In genomic region chr7:156026076-156027002, GRCh38 we compare ENCODE assay signal across 16 cellular contexts.
DNase-seq lines count a peak whose midpoint lies in the region; ATAC-seq and TF ChIP-seq lines count a peak whose summit lies in the region.
"Had no signal": no experiment of that assay in that cellular context is flagged by ENCODE, and none has a peak within 500 bp of the region (broad histone marks: within the 10 kb centered on the region; RNA-seq: fewer than 3 reads in every experiment).

No MANE protein-coding gene starts in this region.

- no peak overlapping the region for H2BK5ac ChIP-seq in trophoblast cell (ENCODE audit: low read depth, low read length, poor library complexity)

- no peak overlapping the region for H2BK120ac ChIP-seq in trophoblast cell (ENCODE audit: insufficient read depth, low read length, poor library complexity)

- no peaks in the 10 kb centered on the region for H3K9me3 ChIP-seq in right atrium auricular region
- H3K9me3 ChIP-seq in left ventricle myocardium inferior (replicated peaks), result no peaks in the 10 kb centered on the region
- H3K9me3 ChIP-seq in esophagus muscularis mucosa, result no peaks in the 10 kb centered on the region
- no peaks in the 10 kb centered on the region for H3K9me3 ChIP-seq in trophoblast cell (ENCODE audit: insufficient read depth, low read depth, low read length)
- H3K9me3 ChIP-seq: A549, BE2C had no signal

- no peak overlapping the region for H4K8ac ChIP-seq in trophoblast cell (ENCODE audit: low read depth, low read length)

- no peak overlapping the region for H3K14ac ChIP-seq in trophoblast cell (ENCODE audit: low read length)

- TF ChIP-seq EP300 in esophagus muscularis mucosa (IDR thresholded peaks at IDR 0.05), result no peak

- H3K79me1 ChIP-seq in trophoblast cell (ENCODE audit: low read length), result no peaks in the 10 kb centered on the region

- no peaks in the 10 kb centered on the region for H3K36me3 ChIP-seq in right atrium auricular region
- H3K36me3 ChIP-seq in left ventricle myocardium inferior, result no peaks in the 10 kb centered on the region
- H3K36me3 ChIP-seq in esophagus muscularis mucosa, result no peaks in the 10 kb centered on the region
- no peaks in the 10 kb centered on the region for H3K36me3 ChIP-seq in trophoblast cell (ENCODE audit: control insufficient read depth in 1 of 2, insufficient read depth in 2 of 2, low read length in 2 of 2)
- H3K36me3 ChIP-seq: BE2C had no signal

- ATAC-seq in HG02763 (IDR thresholded peaks at IDR 0.05; ENCODE audit: unreplicated experiment), result no peak
- ATAC-seq: A549; CD8-positive, alpha-beta T cell; GM12878; HepG2 had no signal

- H2AK5ac ChIP-seq in trophoblast cell (ENCODE audit: low read length), result no peak overlapping the region

- no peak overlapping the region for H3K23ac ChIP-seq in trophoblast cell (ENCODE audit: low read length)

- H3K4ac ChIP-seq in trophoblast cell (ENCODE audit: low read depth, low read length), result no peak overlapping the region

- no peak overlapping the region for H2AFZ ChIP-seq in trophoblast cell (ENCODE audit: insufficient read depth, low read length, poor library complexity)

- H2BK12ac ChIP-seq in trophoblast cell (ENCODE audit: low read length), result no peak overlapping the region

- no peaks in the 10 kb centered on the region for H3K4me1 ChIP-seq in right atrium auricular region
- H3K4me1 ChIP-seq in left ventricle myocardium inferior, result no peaks in the 10 kb centered on the region
- no peaks in the 10 kb centered on the region for H3K4me1 ChIP-seq in esophagus muscularis mucosa
- H3K4me1 ChIP-seq in trophoblast cell (ENCODE audit: control insufficient read depth in 1 of 2, insufficient read depth in 2 of 2, low read length in 2 of 2), result no peaks in the 10 kb centered on the region
- H3K4me1 ChIP-seq: A549, BE2C had no signal

- no peak overlapping the region for H3K9ac ChIP-seq in trophoblast cell (ENCODE audit: low read length)

- DNase-seq in right atrium auricular region (ENCODE audit: low spot score), result peak; percentile 38
- DNase-seq in left ventricle myocardium inferior, result no peak
- DNase-seq in esophagus muscularis mucosa (ENCODE audit: extremely low spot score), result peak; percentile 84
- peak; percentile 33 to 40 for DNase-seq in trophoblast cell
- DNase-seq in NCI-H1092 treated with DMSO at 0.1 percent for 48 hours (lab: John Stamatoyannopoulos, UW), result no peak
- DNase-seq in glomerular visceral epithelial cell (ENCODE audit: extremely low spot score), result no peak
- DNase-seq: BE2C, COR-L47, GOT3, H9 had no signal

- TF ChIP-seq CTCF in right atrium auricular region (IDR thresholded peaks at IDR 0.05) (no peak), left ventricle myocardium inferior (IDR thresholded peaks at IDR 0.05; ENCODE audit: borderline replicate concordance) (no peak), esophagus muscularis mucosa (IDR thresholded peaks at IDR 0.05) (no peak)

- H3K79me2 ChIP-seq in trophoblast cell (ENCODE audit: control insufficient read depth, insufficient read depth, low read length, poor library complexity), result no peaks in the 10 kb centered on the region

- no peak overlapping the region for H3K27ac ChIP-seq in right atrium auricular region
- no peak overlapping the region for H3K27ac ChIP-seq in left ventricle myocardium inferior (replicated peaks)
- no peak overlapping the region for H3K27ac ChIP-seq in esophagus muscularis mucosa (replicated peaks in 1 of 4)
- H3K27ac ChIP-seq in trophoblast cell (ENCODE audit: low read depth, low read length), result no peak overlapping the region
- H3K27ac ChIP-seq: A549, C4-2B had no signal

- no peak overlapping the region for H4K91ac ChIP-seq in trophoblast cell (ENCODE audit: low read depth, low read length)

- no peak overlapping the region for H3K4me3 ChIP-seq in right atrium auricular region
- H3K4me3 ChIP-seq in left ventricle myocardium inferior, result no peak overlapping the region
- no peak overlapping the region for H3K4me3 ChIP-seq in esophagus muscularis mucosa
- no peak overlapping the region for H3K4me3 ChIP-seq in trophoblast cell (ENCODE audit: low read depth, low read length)
- H3K4me3 ChIP-seq: A549, GM12878 had no signal

- no peak for TF ChIP-seq POLR2A in esophagus muscularis mucosa (IDR thresholded peaks at IDR 0.05; ENCODE audit: low read depth)

- 80% methylated on average over 21 of the region's 22 CpGs for WGBS in esophagus muscularis mucosa
- WGBS in trophoblast cell (ENCODE audit: extremely low coverage, insufficient coverage, insufficient read length), result no CpG with 5 or more reads among the region's 22 CpGs

- no peaks in the 10 kb centered on the region for H3K27me3 ChIP-seq in right atrium auricular region
- H3K27me3 ChIP-seq in left ventricle myocardium inferior (ENCODE audit: low read depth), result peaks cover 37% of the 10 kb centered on the region
- H3K27me3 ChIP-seq in esophagus muscularis mucosa, result peaks cover 0 to 29% (median 0%) of the 10 kb centered on the region in 4 donors
- H3K27me3 ChIP-seq in trophoblast cell (ENCODE audit: insufficient read depth, low read length), result no peaks in the 10 kb centered on the region

- H3K18ac ChIP-seq in trophoblast cell (ENCODE audit: low read length), result no peak overlapping the region

- no peak overlapping the region for H4K12ac ChIP-seq in trophoblast cell (ENCODE audit: low read depth, low read length)

- no peak overlapping the region for H3K4me2 ChIP-seq in trophoblast cell (ENCODE audit: low read length)
- H3K4me2 ChIP-seq: A549 had no signal

- intact Hi-C loops in left ventricle myocardium inferior (cut with micrococcal nuclease), result no loop called here
- intact Hi-C loops in esophagus muscularis mucosa (cut with DNase I), result no loop called here

Comparison
In these comparisons a context has a peak if more than half of its experiments do, and no peak if none do; other contexts are left out.
1. DNase-seq: peak in right atrium auricular region (single experiment), esophagus muscularis mucosa (single experiment) and trophoblast cell (2 of 2); none in left ventricle myocardium inferior (single experiment), NCI-H1092 treated with DMSO at 0.1 percent for 48 hours (single experiment) and glomerular visceral epithelial cell (single experiment).